ENCODE assay signal across 26 cellular contexts in genomic region chr3:31735667-31736066, GRCh38.
A peak's percentile ranks its signal among the peaks of the same experiment; 100 is the strongest.
DNase-seq lines count a peak whose midpoint lies in the region; ATAC-seq, FAIRE-seq and TF ChIP-seq lines count a peak whose summit lies in the region.
"Had no signal": no experiment of that assay in that cellular context is flagged by ENCODE, and none has a peak within 500 bp of the region (broad histone marks: within the 10 kb centered on the region; RNA-seq: fewer than 3 reads in every experiment).

No MANE protein-coding gene starts in this region.

- TF ChIP-seq RAD21 in H1 (IDR thresholded peaks at IDR 0.05 in 1 of 2, conservative IDR thresholded peaks at IDR 0.05 in 1 of 2; ENCODE audit: low read depth in 2 of 2, low read length in 2 of 2): no peak

- H4K8ac ChIP-seq in H1 (ENCODE audit: extremely low read depth, insufficient read depth, low read length) (no peak overlapping the region), mesendoderm (ENCODE audit: low read depth, low read length) (no peak overlapping the region)

- H3K56ac ChIP-seq in H1 (replicated peaks; ENCODE audit: insufficient read length, low read depth, low read length) (no peak overlapping the region), mesendoderm (ENCODE audit: low read length) (no peak overlapping the region)

- no peak for TF ChIP-seq EP300 in H1 (IDR thresholded peaks at IDR 0.05; ENCODE audit: borderline replicate concordance in 1 of 2, low read depth in 2 of 2, low read length in 2 of 2)

- H3K4ac ChIP-seq in H1 (replicated peaks; ENCODE audit: insufficient read length, low read depth, low read length): no peak overlapping the region
- no peak overlapping the region for H3K4ac ChIP-seq in mesendoderm (ENCODE audit: low read depth, low read length)

- H3K14ac ChIP-seq in H1 (ENCODE audit: insufficient read length): no peak overlapping the region

- peak; percentile 19 for FAIRE-seq in H1 (lab: Jason Lieb, UNC)
- FAIRE-seq: A549, GM12891, GM18507 had no signal

- H3K9ac ChIP-seq in H1 (replicated peaks in 1 of 4; ENCODE audit: extremely low read depth in 1 of 4, low read depth in 3 of 4, low read length in 3 of 4): no peak overlapping the region
- no peak overlapping the region for H3K9ac ChIP-seq in mesendoderm (ENCODE audit: low read length)
- H3K9ac ChIP-seq: BLaER1 treated with 17β-estradiol and CSF1 and Interleukin-3, amounts not matched to agents 10 nM and 100 nM had no signal

- H3K4me3 Mint-ChIP-seq in GM23338 (no peak overlapping the region), WTC11 (no peak overlapping the region)
- H3K4me3 Mint-ChIP-seq in natural killer cell treated with Interleukin-12 subunit alpha and Interleukin-12 subunit beta and Interleukin-15 and Interleukin-18, amount 100 ng/mL, for 72 hours: no peak overlapping the region
- H3K4me3 Mint-ChIP-seq: B cell; CD4-positive, alpha-beta T cell; CD8-positive, alpha-beta memory T cell had no signal

- H3K36me3 ChIP-seq in GM23338 (ENCODE audit: insufficient read depth) (no peaks in the 10 kb centered on the region), H1 (ENCODE audit: control insufficient read depth in 2 of 4, insufficient read depth in 4 of 4, low read length in 3 of 4) (no peaks in the 10 kb centered on the region), mesendoderm (ENCODE audit: control insufficient read depth, insufficient read depth, low read length) (no peaks in the 10 kb centered on the region)
- H3K36me3 ChIP-seq: BLaER1 treated with 17β-estradiol and CSF1 and Interleukin-3, amounts not matched to agents 10 nM and 100 nM had no signal

- TF ChIP-seq POLR2A in H1 (IDR thresholded peaks at IDR 0.05; ENCODE audit: control extremely low read depth in 1 of 2, low read depth in 2 of 2, low read length in 2 of 2): no peak

- H2BK12ac ChIP-seq in H1 (ENCODE audit: low read depth, low read length): no peak overlapping the region

- H4K20me1 ChIP-seq in GM23338 (replicated peaks; ENCODE audit: insufficient read depth) (peaks cover 3% of the 10 kb centered on the region), H1 (replicated peaks in 1 of 2; ENCODE audit: control insufficient read depth in 1 of 2, insufficient read depth in 2 of 2, low read length in 2 of 2) (no peaks in the 10 kb centered on the region)
- H4K20me1 ChIP-seq: BLaER1 treated with 17β-estradiol and CSF1 and Interleukin-3, amounts not matched to agents 10 nM and 100 nM had no signal

- DNase-seq in GM23338 (ENCODE audit: low spot score) (no peak), WTC11 (ENCODE audit: low spot score) (no peak), H1 (ENCODE audit: low read depth in 1 of 2, low spot score in 2 of 2) (no peak), mesendoderm (peak; percentile 11), activated T-cell treated with anti-CD3 and anti-CD28 coated beads for 4 hours (no peak), ureter (ENCODE audit: low spot score) (no peak)
- no peak for DNase-seq in natural killer cell treated with Interleukin-12 subunit alpha and Interleukin-12 subunit beta and Interleukin-15 and Interleukin-18, amount 100 ng/mL, for 72 hours (ENCODE audit: low spot score)
- DNase-seq: AML-193; CD4-positive, alpha-beta T cell; CD8-positive, alpha-beta memory T cell; COR-L47; DMS 273 treated with DMSO at 0.1 percent for 48 hours; DMS153; DMS53; DMS79; DND-41; EL; GDM1 had no signal

- no peak overlapping the region for H2AK5ac ChIP-seq in H1 (ENCODE audit: low read depth, low read length)
- no peak overlapping the region for H2AK5ac ChIP-seq in mesendoderm (ENCODE audit: low read length)

- H3K18ac ChIP-seq in H1 (ENCODE audit: extremely low read depth, low read length): no peak overlapping the region
- no peak overlapping the region for H3K18ac ChIP-seq in mesendoderm (ENCODE audit: low read length)

- peaks cover 26% of the 10 kb centered on the region for H3K4me1 Mint-ChIP-seq in GM23338
- H3K4me1 Mint-ChIP-seq in WTC11: peaks cover 29% of the 10 kb centered on the region
- H3K4me1 Mint-ChIP-seq in natural killer cell treated with Interleukin-12 subunit alpha and Interleukin-12 subunit beta and Interleukin-15 and Interleukin-18, amount 100 ng/mL, for 72 hours (ENCODE audit: low read depth in 2 of 2): no peaks in the 10 kb centered on the region
- H3K4me1 Mint-ChIP-seq: CD8-positive, alpha-beta memory T cell had no signal

- no peaks in the 10 kb centered on the region for H3K9me3 ChIP-seq in H1 (ENCODE audit: insufficient read depth in 2 of 2, low read depth in 1 of 2, low read length in 1 of 2)
- H3K9me3 ChIP-seq: A549; BLaER1 treated with 17β-estradiol and CSF1 and Interleukin-3, amounts not matched to agents 10 nM and 100 nM had no signal

- CTCF ChIA-PET in WTC11 (lab: Charles Lee) (interaction anchor here (2.3 kb wide), 1 partner anchor 11 kb away, joined by 10 read pairs; no protein-coding TSS in a partner anchor), H1 (lab: Charles Lee; ENCODE audit: partially characterized antibody) (interaction anchor here (0.7 to 4.2 kb wide), 3 partner anchors 11 to 560 kb away, joined by 3 to 17 read pairs (median 3); no protein-coding TSS in a partner anchor)

- peaks cover 22% of the 10 kb centered on the region; the same call in 1 of the 2 replicates for H3K79me2 ChIP-seq in GM23338 (replicated peaks; ENCODE audit: insufficient read depth)
- peaks cover 0 to 2% of the 10 kb centered on the region in 2 experiments; a peak in 1 of 4 replicates for H3K79me2 ChIP-seq in H1 (ENCODE audit: control insufficient read depth in 1 of 2, insufficient read depth in 2 of 2, low read length in 2 of 2)
- no peaks in the 10 kb centered on the region for H3K79me2 ChIP-seq in mesendoderm (ENCODE audit: control insufficient read depth, insufficient read depth, low read length)

- H2BK120ac ChIP-seq in H1 (replicated peaks; ENCODE audit: low read depth, low read length) (no peak overlapping the region), mesendoderm (ENCODE audit: low read depth, low read length) (no peak overlapping the region)

- H3K27me3 ChIP-seq in GM23338 (ENCODE audit: insufficient read depth) (no peaks in the 10 kb centered on the region), H1 (replicated peaks in 1 of 4; ENCODE audit: control insufficient read depth in 3 of 4, extremely low read depth in 1 of 4, insufficient read depth in 3 of 4, low read length in 3 of 4) (no peaks in the 10 kb centered on the region), mesendoderm (ENCODE audit: insufficient read depth, low read length, poor library complexity) (no peaks in the 10 kb centered on the region)
- H3K27me3 ChIP-seq: BLaER1 treated with 17β-estradiol and CSF1 and Interleukin-3, amounts not matched to agents 10 nM and 100 nM had no signal

- H3K9me2 ChIP-seq in GM23338 (ENCODE audit: insufficient read depth): no peaks in the 10 kb centered on the region

- ATAC-seq in GM23338 (peak; percentile 53), WTC11 (peak; percentile 50), HG02885 (IDR thresholded peaks at IDR 0.05; ENCODE audit: poor library complexity, unreplicated experiment) (no peak)
- ATAC-seq in natural killer cell treated with Interleukin-12 subunit alpha and Interleukin-12 subunit beta and Interleukin-15 and Interleukin-18, amount 100 ng/mL, for 72 hours: no peak
- ATAC-seq: A549 had no signal

- H4K91ac ChIP-seq in H1 (replicated peaks; ENCODE audit: insufficient read length, low read length): no peak overlapping the region

- H3K9me3 Mint-ChIP-seq in GM23338: no peaks in the 10 kb centered on the region
- H3K9me3 Mint-ChIP-seq in WTC11: no peaks in the 10 kb centered on the region
- H3K9me3 Mint-ChIP-seq in natural killer cell treated with Interleukin-12 subunit alpha and Interleukin-12 subunit beta and Interleukin-15 and Interleukin-18, amount 100 ng/mL, for 72 hours: no peaks in the 10 kb centered on the region
- H3K9me3 Mint-ChIP-seq: CD4-positive, alpha-beta T cell; CD8-positive, alpha-beta memory T cell had no signal

- no peak overlapping the region for H3K4me3 ChIP-seq in GM23338
- H3K4me3 ChIP-seq in H1 (ENCODE audit: extremely low read depth in 1 of 4, insufficient read depth in 2 of 4, low read depth in 3 of 4, low read length in 4 of 4): no peak overlapping the region
- no peak overlapping the region for H3K4me3 ChIP-seq in mesendoderm (ENCODE audit: low read length)
- H3K4me3 ChIP-seq: A549; BLaER1 treated with 17β-estradiol and CSF1 and Interleukin-3, amounts not matched to agents 10 nM and 100 nM had no signal

- H2BK5ac ChIP-seq in H1 (ENCODE audit: low read depth, low read length) (no peak overlapping the region), mesendoderm (ENCODE audit: low read length) (no peak overlapping the region)

- 90% methylated on average over 5 of the region's 5 CpGs; no CpG with 5 or more reads in 1 of the 2 experiments for WGBS in H1 (ENCODE audit: extremely low coverage in 1 of 2, insufficient coverage in 1 of 2, insufficient read length in 1 of 2, insufficient replicate concordance in 2 of 2, low coverage in 1 of 2, low lambda C conversion rate in 2 of 2, missing lambda C conversion rate in 1 of 2), 2 experiments
- no CpG with 5 or more reads among the region's 5 CpGs for WGBS in mesendoderm (ENCODE audit: extremely low coverage, insufficient coverage, low lambda C conversion rate)

- H3K4me1 ChIP-seq in GM23338 (ENCODE audit: insufficient read depth) (peaks cover 5% of the 10 kb centered on the region; the same call in 1 of the 2 replicates), H1 (replicated peaks in 1 of 4; ENCODE audit: control insufficient read depth in 3 of 4, insufficient read depth in 4 of 4, low read length in 3 of 4) (peaks cover 0 to 7% (median 3%) of the 10 kb centered on the region in 4 experiments; a peak in 3 of 7 replicates), mesendoderm (ENCODE audit: control insufficient read depth, low read depth, low read length) (no peaks in the 10 kb centered on the region)
- H3K4me1 ChIP-seq: BLaER1 treated with 17β-estradiol and CSF1 and Interleukin-3, amounts not matched to agents 10 nM and 100 nM had no signal

- no peak overlapping the region for H2BK20ac ChIP-seq in H1 (ENCODE audit: low read length)

- TF ChIP-seq CTCF in GM23338 (conservative IDR thresholded peaks at IDR 0.05; ENCODE audit: low read depth in 2 of 2) (no peak), WTC11 (IDR thresholded peaks at IDR 0.05) (no peak), H1 (IDR thresholded peaks at IDR 0.05; ENCODE audit: control extremely low read depth in 1 of 3, insufficient read depth in 1 of 3, low read depth in 1 of 3, low read length in 3 of 3) (no peak)

- H2BK15ac ChIP-seq in H1 (ENCODE audit: low read length) (no peak overlapping the region), mesendoderm (replicated peaks; ENCODE audit: low read depth) (no peak overlapping the region)

- H3K27ac Mint-ChIP-seq in GM23338: no peak overlapping the region
- peak overlapping the region; percentile 46 for H3K27ac Mint-ChIP-seq in WTC11
- H3K27ac Mint-ChIP-seq in natural killer cell treated with Interleukin-12 subunit alpha and Interleukin-12 subunit beta and Interleukin-15 and Interleukin-18, amount 100 ng/mL, for 72 hours: no peak overlapping the region
- H3K27ac Mint-ChIP-seq: B cell; CD4-positive, alpha-beta T cell; CD8-positive, alpha-beta memory T cell had no signal

- no peak overlapping the region for H2AFZ ChIP-seq in GM23338
- H2AFZ ChIP-seq in H1 (ENCODE audit: low read length): no peak overlapping the region

- no peak overlapping the region for H3K4me2 ChIP-seq in GM23338
- no peak overlapping the region for H3K4me2 ChIP-seq in H1 (ENCODE audit: insufficient read depth in 1 of 2, low read depth in 2 of 2, low read length in 2 of 2)
- H3K4me2 ChIP-seq in mesendoderm (ENCODE audit: low read length): no peak overlapping the region
- H3K4me2 ChIP-seq: A549; BLaER1 treated with 17β-estradiol and CSF1 and Interleukin-3, amounts not matched to agents 10 nM and 100 nM had no signal

- H4K5ac ChIP-seq in H1 (ENCODE audit: insufficient read length, low read depth, low read length) (no peak overlapping the region), mesendoderm (ENCODE audit: low read length) (no peak overlapping the region)

- H3K23me2 ChIP-seq in H1 (ENCODE audit: low read depth, low read length): no peaks in the 10 kb centered on the region

- POLR2A ChIA-PET in WTC11 (lab: Charles Lee) (no interaction called here), H1 (lab: Charles Lee; ENCODE audit: partially characterized antibody) (interaction anchor here (1.0 kb wide), 1 partner anchor 225 kb away, joined by 3 read pairs; no protein-coding TSS in a partner anchor)

- H3K27me3 Mint-ChIP-seq in GM23338 (ENCODE audit: insufficient read depth, low read depth, poor library complexity) (no peaks in the 10 kb centered on the region), WTC11 (ENCODE audit: low read depth) (no peaks in the 10 kb centered on the region)
- H3K27me3 Mint-ChIP-seq in natural killer cell treated with Interleukin-12 subunit alpha and Interleukin-12 subunit beta and Interleukin-15 and Interleukin-18, amount 100 ng/mL, for 72 hours: peaks cover 10 to 25% of the 10 kb centered on the region in 2 donors
- H3K27me3 Mint-ChIP-seq: B cell; CD4-positive, alpha-beta T cell had no signal

- H3F3A ChIP-seq in GM23338 (replicated peaks; ENCODE audit: low read depth): no peaks in the 10 kb centered on the region

- H3K36me3 Mint-ChIP-seq in GM23338 (ENCODE audit: low read depth) (peaks cover 24% of the 10 kb centered on the region), WTC11 (peaks cover 17% of the 10 kb centered on the region)
- no peaks in the 10 kb centered on the region for H3K36me3 Mint-ChIP-seq in natural killer cell treated with Interleukin-12 subunit alpha and Interleukin-12 subunit beta and Interleukin-15 and Interleukin-18, amount 100 ng/mL, for 72 hours
- H3K36me3 Mint-ChIP-seq: CD8-positive, alpha-beta memory T cell had no signal

- H3K27ac ChIP-seq in GM23338 (ENCODE audit: low read depth) (no peak overlapping the region), H1 (ENCODE audit: low read depth, low read length) (no peak overlapping the region), mesendoderm (ENCODE audit: low read depth, low read length) (no peak overlapping the region)
- H3K27ac ChIP-seq: 22Rv1; A549; BLaER1 treated with 17β-estradiol and CSF1 and Interleukin-3, amounts not matched to agents 10 nM and 100 nM; C4-2B had no signal

- H3K23ac ChIP-seq in H1 (ENCODE audit: insufficient read length) (no peak overlapping the region), mesendoderm (ENCODE audit: low read length) (no peak overlapping the region)

- H3K79me1 ChIP-seq in H1 (ENCODE audit: low read depth, low read length) (peaks cover 2% of the 10 kb centered on the region; the same call in 1 of the 2 replicates), mesendoderm (ENCODE audit: low read length) (no peaks in the 10 kb centered on the region)

Comparison
In these comparisons a context has a peak if more than half of its experiments do, and no peak if none do; other contexts are left out.
1. ATAC-seq: peak in GM23338 (single experiment) and WTC11 (single experiment); none in natural killer cell treated with Interleukin-12 subunit alpha and Interleukin-12 subunit beta and Interleukin-15 and Interleukin-18, amount 100 ng/mL, for 72 hours (0 of 2) and HG02885 (single experiment).